Comparison of ENCODE assay signal across 29 cellular contexts in genomic region chr14:29645117-29645516, GRCh38.
"Had no signal": no experiment of that assay in that cellular context is flagged by ENCODE, and none has a peak within 500 bp of the region (broad histone marks: within the 10 kb centered on the region; RNA-seq: fewer than 3 reads in every experiment).

No MANE protein-coding gene starts in this region.

- DNase-seq: activated CD4-positive, alpha-beta T cell treated with anti-CD3 and anti-CD28 coated beads for 36 hours; activated CD4-positive, CD25-positive, alpha-beta regulatory T cell; activated naive CD4-positive, alpha-beta T cell; activated T-cell treated with anti-CD3 and anti-CD28 coated beads for 4 hours; activated T-cell treated with anti-CD3 and anti-CD28 coated beads, Interleukin-2, amount 50 U/mL, for 72 hours; aorta; body of pancreas; effector memory CD8-positive, alpha-beta T cell; foreskin fibroblast; head of caudate nucleus; hippocampal formation; kidney; left colon; mammary epithelial cell; naive thymus-derived CD4-positive, alpha-beta T cell; ovary; retina; sigmoid colon; stimulated activated CD4-positive, alpha-beta T cell treated with anti-CD3 and anti-CD28 coated beads, Interleukin-15, amount 100 ng/mL, for 24 hours; stimulated activated CD4-positive, alpha-beta T cell treated with anti-CD3 and anti-CD28 coated beads, Interleukin-2, amount 100 ng/mL, for 24 hours; stimulated activated naive B cell treated with anti-CD40 and anti-IgM and Interleukin-4, amounts not matched to agents 10 μg/mL and 1 μg/mL and 100 μg/mL, for 72 hours; stomach; T-helper 9 cell; tibial artery; upper lobe of right lung had no signal

- ATAC-seq: activated CD4-positive, alpha-beta T cell treated with anti-CD3 and anti-CD28 coated beads for 36 hours; activated naive CD4-positive, alpha-beta T cell treated with anti-CD3 and anti-CD28 coated beads, Interleukin-2, amount 50 U/mL, for 72 hours; activated T-cell treated with anti-CD3 and anti-CD28 coated beads, Interleukin-2, amount 50 U/mL, for 72 hours; body of pancreas; effector memory CD8-positive, alpha-beta T cell; left colon; naive thymus-derived CD4-positive, alpha-beta T cell; stimulated activated naive B cell treated with anti-CD40 and anti-IgM and Interleukin-4, amounts not matched to agents 10 μg/mL and 1 μg/mL and 100 μg/mL, for 72 hours; upper lobe of right lung had no signal

- H3K4me1 ChIP-seq: prostate gland, suprapubic skin, upper lobe of right lung had no signal

- H3K27ac ChIP-seq: coronary artery, ovary, prostate gland, sigmoid colon, stomach, suprapubic skin, tibial artery, upper lobe of right lung had no signal

- H3K27me3 ChIP-seq: body of pancreas, ovary, sigmoid colon, stomach, suprapubic skin, tibial artery, upper lobe of right lung had no signal

- H3K36me3 ChIP-seq: ovary, prostate gland, sigmoid colon, stomach, suprapubic skin, upper lobe of right lung had no signal

- H3K4me3 ChIP-seq: body of pancreas, coronary artery, ovary, prostate gland, sigmoid colon, stomach, suprapubic skin, tibial artery, upper lobe of right lung had no signal

- H3K9me3 ChIP-seq: prostate gland had no signal
